ENCODE assay signal across 10 cellular contexts in genomic region chr7:17408245-17408903, GRCh38.
A peak's percentile ranks its signal among the peaks of the same experiment; 100 is the strongest.
DNase-seq lines count a peak whose midpoint lies in the region; ATAC-seq and TF ChIP-seq lines count a peak whose summit lies in the region.
"Had no signal": no experiment of that assay in that cellular context is flagged by ENCODE, and none has a peak within 500 bp of the region (broad histone marks: within the 10 kb centered on the region; RNA-seq: fewer than 3 reads in every experiment).

No MANE protein-coding gene starts in this region.

- H2BK20ac ChIP-seq in IMR-90 (ENCODE audit: low read depth, low read length), result peak overlapping the region; percentile 84

- H3K14ac ChIP-seq in IMR-90 (replicated peaks; ENCODE audit: low read depth, low read length), result peak overlapping the region; percentile 86

- dilution Hi-C loops in IMR-90 (cut with HindIII; ENCODE audit: low sequenced_read_pairs, unreplicated experiment), result no loop called here

- TF ChIP-seq RAD21 in IMR-90 (IDR thresholded peaks at IDR 0.05; ENCODE audit: low read length), result no peak

- H4K8ac ChIP-seq in IMR-90 (ENCODE audit: low read depth in 2 of 2, low read length in 2 of 2), result peak overlapping the region in 1 of 2 experiments; percentile 68; a peak in 2 of 4 replicates

- CTCF ChIA-PET in IMR-90 (lab: Yijun Ruan, JAX), result interaction anchor here (0.6 to 0.9 kb wide), 2 partner anchors 8 to 76 kb away, joined by 3 read pairs; no protein-coding TSS in a partner anchor

- no TSS peak for BruUV-seq in IMR-90 (replicated peaks; lab: Mats Ljungman, UMichigan)

- intact Hi-C loops in IMR-90 (cut with micrococcal nuclease), result loop anchor here (5.0 kb wide), 2 partner anchors 101 to 421 kb away; no protein-coding TSS in a partner anchor

- peaks cover 13% of the 10 kb centered on the region for H3K4me1 ChIP-seq in IMR-90 (ENCODE audit: control insufficient read depth, insufficient read depth, low read length)

- H3K9ac ChIP-seq in IMR-90 (ENCODE audit: low read depth, low read length), result peak overlapping the region; percentile 24; the same call in 1 of the 2 replicates
- H3K9ac ChIP-seq: BLaER1 treated with 17β-estradiol and CSF1 and Interleukin-3, amounts not matched to agents 10 nM and 100 nM had no signal

- peak overlapping the region; percentile 87 for H3K4ac ChIP-seq in IMR-90 (ENCODE audit: low read depth, low read length)

- H2BK5ac ChIP-seq in IMR-90 (ENCODE audit: low read depth, low read length, poor library complexity, severe bottlenecking), result peak overlapping the region; percentile 88

- peak overlapping the region; percentile 87 for H2BK120ac ChIP-seq in IMR-90 (ENCODE audit: low read depth, low read length)

- peak overlapping the region; percentile 74 for H3K27ac ChIP-seq in IMR-90 (ENCODE audit: insufficient read depth, low read length)

- peak overlapping the region; percentile 12 for H2AK9ac ChIP-seq in IMR-90 (replicated peaks; ENCODE audit: low read depth, low read length, poor library complexity)

- H2AFZ ChIP-seq in IMR-90 (replicated peaks; ENCODE audit: low read length, poor library complexity), result no peak overlapping the region

- TF ChIP-seq POLR2A in IMR-90 (IDR thresholded peaks at IDR 0.05; ENCODE audit: low read depth, low read length), result no peak

- H3K9me1 ChIP-seq in IMR-90 (ENCODE audit: insufficient read depth, low read length), result 0 out of 2 replicates have a peak, but pooled peaks cover 2% of the 10 kb centered on the region

- H3K27me3 ChIP-seq in IMR-90 (ENCODE audit: control insufficient read depth, insufficient read depth, low read length), result no peaks in the 10 kb centered on the region
- H3K27me3 ChIP-seq: BLaER1 treated with 17β-estradiol and CSF1 and Interleukin-3, amounts not matched to agents 10 nM and 100 nM had no signal

- H4K5ac ChIP-seq in IMR-90 (ENCODE audit: low read depth, low read length), result peak overlapping the region; percentile 99

- 6% methylated on average over 3 of the region's 5 CpGs; no CpG with 5 or more reads in 1 of the 2 experiments for WGBS in IMR-90 (ENCODE audit: extremely low coverage in 2 of 2, insufficient read length in 1 of 2), 2 experiments

- peak overlapping the region; percentile 83 for H4K91ac ChIP-seq in IMR-90 (ENCODE audit: insufficient read depth, low read depth, low read length)

- peak overlapping the region; percentile 58; the same call in 1 of the 2 replicates for H3K4me2 ChIP-seq in IMR-90 (ENCODE audit: low read depth, low read length)

- H3K23ac ChIP-seq in IMR-90 (ENCODE audit: low read depth, low read length), result peak overlapping the region; percentile 51

- H3K36me3 ChIP-seq in IMR-90 (ENCODE audit: control insufficient read depth, insufficient read depth, low read length), result no peaks in the 10 kb centered on the region
- H3K36me3 ChIP-seq: BLaER1 treated with 17β-estradiol and CSF1 and Interleukin-3, amounts not matched to agents 10 nM and 100 nM had no signal

- POLR2A ChIA-PET in IMR-90 (lab: Charles Lee; ENCODE audit: unreplicated experiment), result no interaction called here

- H3K56ac ChIP-seq in IMR-90 (ENCODE audit: extremely low read depth, insufficient read depth, low read length), result no peak overlapping the region

- in situ Hi-C loops in IMR-90 (cut with MboI; ENCODE audit: low sequenced_read_pairs), result no loop called here

- no peaks in the 10 kb centered on the region for H3K9me3 ChIP-seq in IMR-90 (ENCODE audit: control insufficient read depth, insufficient read depth, low read length)
- H3K9me3 ChIP-seq: BLaER1 treated with 17β-estradiol and CSF1 and Interleukin-3, amounts not matched to agents 10 nM and 100 nM had no signal

- no peaks in the 10 kb centered on the region for H4K20me1 ChIP-seq in IMR-90 (ENCODE audit: insufficient read depth, low read length)
- H4K20me1 ChIP-seq: BLaER1 treated with 17β-estradiol and CSF1 and Interleukin-3, amounts not matched to agents 10 nM and 100 nM had no signal

- no peak overlapping the region for H3K4me3 ChIP-seq in IMR-90 (ENCODE audit: insufficient read depth, low read depth, low read length)
- H3K4me3 ChIP-seq: BLaER1 treated with 17β-estradiol and CSF1 and Interleukin-3, amounts not matched to agents 10 nM and 100 nM had no signal

- H2AK5ac ChIP-seq in IMR-90 (ENCODE audit: low read depth, low read length), result peak overlapping the region; percentile 96

- peak overlapping the region; percentile 98 for H3K18ac ChIP-seq in IMR-90 (ENCODE audit: low read depth, low read length)

- no peaks in the 10 kb centered on the region for H3K79me1 ChIP-seq in IMR-90 (ENCODE audit: low read depth in 1 of 2, low read length in 2 of 2)

- DNase-seq in A172 (ENCODE audit: low spot score) (peak; percentile 92), IMR-90 (peak; percentile 95), astrocyte of the hippocampus (ENCODE audit: low read depth, low spot score) (peak; percentile 73), left kidney (ENCODE audit: low read depth, low spot score) (peak; percentile 13)
- no peak for DNase-seq in stimulated activated CD4-positive, alpha-beta T cell treated with anti-CD3 and anti-CD28 coated beads, Interleukin-4, amount 100 ng/mL, for 24 hours
- DNase-seq: T-helper 9 cell had no signal

- TF ChIP-seq CTCF in IMR-90 (conservative IDR thresholded peaks at IDR 0.05; ENCODE audit: low read depth, low read length), result no peak

- ATAC-seq in IMR-90 (ENCODE audit: low read depth) (peak; percentile 82), GM21723 (IDR thresholded peaks at IDR 0.05; ENCODE audit: unreplicated experiment) (no peak), HG02759 (IDR thresholded peaks at IDR 0.05; ENCODE audit: unreplicated experiment) (no peak), GM21619 (IDR thresholded peaks at IDR 0.05; ENCODE audit: unreplicated experiment) (no peak)

- H2BK15ac ChIP-seq in IMR-90 (ENCODE audit: low read depth, low read length), result peak overlapping the region; percentile 87; the same call in 2 of the 3 replicates

TF ChIP-seq in IMR-90, 13 proteins besides CTCF, POLR2A, EP300 and RAD21:
- TF ChIP-seq BHLHE40 (IDR thresholded peaks at IDR 0.05; ENCODE audit: low read depth, low read length) (peak; percentile 66), MXI1 (IDR thresholded peaks at IDR 0.05; ENCODE audit: borderline replicate concordance, low read depth, low read length) (no peak), RCOR1 (IDR thresholded peaks at IDR 0.05; ENCODE audit: insufficient replicate concordance, low read length) (peak; percentile 61), FOS (IDR thresholded peaks at IDR 0.05; ENCODE audit: low read depth, low read length) (peak; percentile 94), CEBPB (IDR thresholded peaks at IDR 0.05; ENCODE audit: low read depth, low read length) (peak; percentile 98)
